ENCODE assay signal across 19 cellular contexts in the genomic region with DNA sequence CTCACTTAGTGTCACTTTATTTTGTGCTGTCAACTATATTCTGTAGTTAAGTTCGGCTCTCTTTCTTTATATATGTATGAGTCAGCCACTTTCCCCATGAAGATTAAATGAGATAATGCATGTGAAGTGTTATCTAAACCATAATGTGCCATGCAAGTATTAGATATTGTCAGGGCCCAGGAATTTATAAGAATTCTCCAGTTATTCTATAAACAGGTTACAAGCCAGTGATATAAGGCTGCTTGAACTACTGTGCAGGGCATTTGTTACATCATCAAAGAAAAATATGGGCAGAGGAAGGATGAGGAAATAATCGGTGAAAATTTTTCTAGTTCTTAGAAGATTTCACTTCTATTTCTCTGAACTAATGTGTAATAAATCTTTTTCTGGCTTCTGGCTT.
A peak's percentile ranks its signal among the peaks of the same experiment; 100 is the strongest.
DNase-seq lines count a peak whose midpoint lies in the region; ATAC-seq and TF ChIP-seq lines count a peak whose summit lies in the region.
"Had no signal": no experiment of that assay in that cellular context is flagged by ENCODE, and none has a peak within 500 bp of the region (broad histone marks: within the 10 kb centered on the region; RNA-seq: fewer than 3 reads in every experiment).

No MANE protein-coding gene starts in this region.

- peak overlapping the region; percentile 71 to 82 for H3K27ac ChIP-seq in coronary artery
- peak overlapping the region; percentile 1 for H3K27ac ChIP-seq in osteoblast (ENCODE audit: low read depth, low read length)
- H3K27ac ChIP-seq: PC-9, RWPE1 had no signal

- H3K9me3 ChIP-seq in osteoblast (ENCODE audit: low read depth, low read length), result no peaks in the 10 kb centered on the region

- ATAC-seq in GM19395 (IDR thresholded peaks at IDR 0.05; ENCODE audit: unreplicated experiment) (no peak), HG03457 (IDR thresholded peaks at IDR 0.05; ENCODE audit: unreplicated experiment) (no peak), T-cell (replicated peaks in 1 of 4) (no peak)
- ATAC-seq: HepG2 had no signal

- no peaks in the 10 kb centered on the region for H4K20me1 ChIP-seq in osteoblast (ENCODE audit: insufficient read depth, low read length)

- H3K27me3 ChIP-seq in osteoblast (ENCODE audit: insufficient read depth, low read length), result no peaks in the 10 kb centered on the region

- H3K79me2 ChIP-seq in osteoblast (ENCODE audit: insufficient read depth, low read length), result no peaks in the 10 kb centered on the region

- no peak overlapping the region for H3K4me3 Mint-ChIP-seq in T-cell
- no peak overlapping the region for H3K4me3 Mint-ChIP-seq in activated CD4-positive, alpha-beta T cell treated with anti-CD3 and anti-CD28 coated beads, Interleukin-2, amount 10 ng/mL, durations not matched to agents 7 days and 5 days
- H3K4me3 Mint-ChIP-seq: B cell had no signal

- no peaks in the 10 kb centered on the region for H3K9me3 Mint-ChIP-seq in T-cell
- H3K9me3 Mint-ChIP-seq in activated CD4-positive, alpha-beta T cell treated with anti-CD3 and anti-CD28 coated beads, Interleukin-2, amount 10 ng/mL, durations not matched to agents 7 days and 5 days, result no peaks in the 10 kb centered on the region

- H2AFZ ChIP-seq in osteoblast (ENCODE audit: low read length), result no peak overlapping the region
- H2AFZ ChIP-seq: PC-9 had no signal

- H3K4me1 Mint-ChIP-seq in T-cell, result peaks cover 12 to 15% (median 14%) of the 10 kb centered on the region in 3 donors
- H3K4me1 Mint-ChIP-seq in activated CD4-positive, alpha-beta T cell treated with anti-CD3 and anti-CD28 coated beads, Interleukin-2, amount 10 ng/mL, durations not matched to agents 7 days and 5 days, result peaks cover 24% of the 10 kb centered on the region
- H3K4me1 Mint-ChIP-seq: B cell had no signal

- no peak overlapping the region for H3K27ac Mint-ChIP-seq in T-cell
- no peak overlapping the region for H3K27ac Mint-ChIP-seq in activated CD4-positive, alpha-beta T cell treated with anti-CD3 and anti-CD28 coated beads, Interleukin-2, amount 10 ng/mL, durations not matched to agents 7 days and 5 days
- H3K27ac Mint-ChIP-seq: B cell had no signal

- H3K4me2 ChIP-seq in osteoblast (ENCODE audit: insufficient read depth, low read length), result no peak overlapping the region
- H3K4me2 ChIP-seq: PC-9 had no signal

- H3K4me1 ChIP-seq in osteoblast (ENCODE audit: insufficient read depth, low read length), result peaks cover 17% of the 10 kb centered on the region

- TF ChIP-seq CTCF in coronary artery (IDR thresholded peaks at IDR 0.05) (no peak), osteoblast (IDR thresholded peaks at IDR 0.05; ENCODE audit: extremely low read depth, low read depth, low read length) (no peak)

- POLR2A ChIA-PET in T-cell (lab: Charles Lee), result no interaction called here
- POLR2A ChIA-PET in activated CD4-positive, alpha-beta T cell treated with anti-CD3 and anti-CD28 coated beads, Interleukin-2, amount 10 ng/mL, durations not matched to agents 7 days and 5 days (lab: Charles Lee), result no interaction called here

- no peak overlapping the region for H3K4me3 ChIP-seq in coronary artery
- no peak overlapping the region for H3K4me3 ChIP-seq in osteoblast (ENCODE audit: insufficient read depth, low read length)
- H3K4me3 ChIP-seq: PC-9 had no signal

- no peaks in the 10 kb centered on the region for H3K36me3 Mint-ChIP-seq in T-cell
- H3K36me3 Mint-ChIP-seq in activated CD4-positive, alpha-beta T cell treated with anti-CD3 and anti-CD28 coated beads, Interleukin-2, amount 10 ng/mL, durations not matched to agents 7 days and 5 days (ENCODE audit: low read depth), result no peaks in the 10 kb centered on the region

- no peaks in the 10 kb centered on the region for H3K36me3 ChIP-seq in osteoblast (ENCODE audit: insufficient read depth, low read length)

- DNase-seq in EH (ENCODE audit: low read depth) (peak; percentile 84), NCI-H226 (peak; percentile 81), coronary artery (ENCODE audit: low spot score) (no peak), osteoblast (ENCODE audit: insufficient read length, low spot score, missing footprints) (no peak), T-cell (no peak)
- DNase-seq in activated CD4-positive, alpha-beta T cell treated with anti-CD3 and anti-CD28 coated beads, Interleukin-2, amount 10 ng/mL, durations not matched to agents 7 days and 5 days, result no peak
- DNase-seq: COR-L47, DMS153, NCI-H1417 treated with DMSO at 0.1 percent for 48 hours, NCI-H187 treated with DMSO at 0.1 percent for 48 hours, NCI-H2227 treated with DMSO at 0.1 percent for 48 hours, NCI-H524 treated with DMSO at 0.1 percent for 48 hours, PC-9, SIG-M5 had no signal

- H3K27me3 Mint-ChIP-seq in T-cell, result peaks cover 0 to 17% of the 10 kb centered on the region in 2 donors
- peaks cover 47% of the 10 kb centered on the region for H3K27me3 Mint-ChIP-seq in activated CD4-positive, alpha-beta T cell treated with anti-CD3 and anti-CD28 coated beads, Interleukin-2, amount 10 ng/mL, durations not matched to agents 7 days and 5 days
- H3K27me3 Mint-ChIP-seq: B cell had no signal

- CTCF ChIA-PET in T-cell (lab: Charles Lee), result no interaction called here
- CTCF ChIA-PET in activated CD4-positive, alpha-beta T cell treated with anti-CD3 and anti-CD28 coated beads, Interleukin-2, amount 10 ng/mL, durations not matched to agents 7 days and 5 days (lab: Charles Lee), result interaction anchor here (1.0 kb wide), 1 partner anchor 11 kb away, joined by 4 read pairs; no protein-coding TSS in a partner anchor

Comparison
In these comparisons a context has a peak if more than half of its experiments do, and no peak if none do; other contexts are left out.
1. DNase-seq: peak in EH (single experiment) and NCI-H226 (single experiment); none in coronary artery (single experiment), osteoblast (single experiment), T-cell (0 of 34) and activated CD4-positive, alpha-beta T cell treated with anti-CD3 and anti-CD28 coated beads, Interleukin-2, amount 10 ng/mL, durations not matched to agents 7 days and 5 days (single experiment).